ENCODE assay signal across 29 cellular contexts in the genomic region with DNA sequence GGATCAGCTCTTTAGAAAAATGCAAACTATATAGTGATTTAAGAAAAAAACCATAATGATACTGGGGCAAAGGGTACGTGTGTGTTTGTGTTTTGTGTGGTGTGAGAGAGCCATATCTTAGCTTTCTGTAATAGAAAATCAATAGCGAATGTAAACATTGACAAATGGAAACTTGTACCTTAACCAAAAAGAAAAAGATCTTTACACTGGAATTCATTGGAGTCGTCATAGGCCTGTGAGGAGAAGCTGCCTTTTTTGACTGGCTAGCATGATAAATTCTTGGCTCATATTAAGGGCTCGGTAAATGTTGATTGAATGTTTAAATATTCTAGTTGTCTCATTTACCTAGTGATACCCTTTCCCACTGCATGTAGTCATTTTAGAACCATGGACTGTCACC.
"Had no signal": no experiment of that assay in that cellular context is flagged by ENCODE, and none has a peak within 500 bp of the region (broad histone marks: within the 10 kb centered on the region; RNA-seq: fewer than 3 reads in every experiment).

No MANE protein-coding gene starts in this region.

- H3K27me3 Mint-ChIP-seq: stimulated activated memory B cell treated with anti-CD40 and anti-IgM and Interleukin-4, amounts not matched to agents 10 μg/mL and 1 μg/mL and 100 μg/mL, for 72 hours; stimulated activated naive B cell treated with anti-CD40 and anti-IgM and Interleukin-4, amounts not matched to agents 10 μg/mL and 1 μg/mL and 100 μg/mL, for 72 hours; stimulated activated naive CD8-positive, alpha-beta T cell treated with anti-CD3 and anti-CD28 coated beads, Interleukin-15, amount 100 ng/mL, for 72 hours; stimulated activated naive CD8-positive, alpha-beta T cell treated with anti-CD3 and anti-CD28 coated beads, Interleukin-15, Interleukin-2, amounts not matched to agents 100 ng/mL and 50 ng/mL, for 24 hours; type B pancreatic cell had no signal

- H3K4me1 Mint-ChIP-seq: stimulated activated effector memory CD8-positive, alpha-beta T cell treated with anti-CD3 and anti-CD28 coated beads, Interleukin-12 subunit alpha, Interleukin-12 subunit beta, amount 100 ng/mL, for 72 hours; stimulated activated memory B cell treated with anti-CD40 and anti-IgM and Interleukin-4, amounts not matched to agents 10 μg/mL and 1 μg/mL and 100 μg/mL, for 72 hours; stimulated activated naive B cell treated with anti-CD40 and anti-IgM and Interleukin-4, amounts not matched to agents 10 μg/mL and 1 μg/mL and 100 μg/mL, for 72 hours; stimulated activated naive CD8-positive, alpha-beta T cell treated with anti-CD3 and anti-CD28 coated beads, Interleukin-15, amount 100 ng/mL, for 72 hours had no signal

- H3K36me3 Mint-ChIP-seq: stimulated activated effector memory CD8-positive, alpha-beta T cell treated with anti-CD3 and anti-CD28 coated beads, Interleukin-12 subunit alpha, Interleukin-12 subunit beta, amount 100 ng/mL, for 72 hours; stimulated activated memory B cell treated with anti-CD40 and anti-IgM and Interleukin-4, amounts not matched to agents 10 μg/mL and 1 μg/mL and 100 μg/mL, for 72 hours; type B pancreatic cell had no signal

- H3K4me1 ChIP-seq: stomach, suprapubic skin, testis, thyroid gland, tibial artery, tibial nerve, transverse colon, upper lobe of left lung, upper lobe of right lung, uterus, vagina had no signal

- H3K36me3 ChIP-seq: stomach, suprapubic skin, thoracic aorta, thyroid gland, tibial artery, tibial nerve, transverse colon, upper lobe of left lung, upper lobe of right lung, uterus, vagina had no signal

- H3K27ac ChIP-seq: stomach, suprapubic skin, testis, thoracic aorta, thyroid gland, tibial artery, tibial nerve, transverse colon, upper lobe of left lung, upper lobe of right lung, uterus, vagina had no signal

- H3K27me3 ChIP-seq: stomach, suprapubic skin, testis, thyroid gland, tibial artery, tibial nerve, transverse colon, upper lobe of left lung, upper lobe of right lung, uterus, vagina had no signal

- H3K9me3 ChIP-seq: suprapubic skin, testis, thoracic aorta, thyroid gland, tibial artery, transverse colon, upper lobe of right lung, uterus had no signal

- H3K27ac Mint-ChIP-seq: stimulated activated effector memory CD8-positive, alpha-beta T cell treated with anti-CD3 and anti-CD28 coated beads, Interleukin-12 subunit alpha, Interleukin-12 subunit beta, amount 100 ng/mL, for 72 hours; stimulated activated memory B cell treated with anti-CD40 and anti-IgM and Interleukin-4, amounts not matched to agents 10 μg/mL and 1 μg/mL and 100 μg/mL, for 72 hours; stimulated activated naive B cell treated with anti-CD40 and anti-IgM and Interleukin-4, amounts not matched to agents 10 μg/mL and 1 μg/mL and 100 μg/mL, for 72 hours; stimulated activated naive CD8-positive, alpha-beta T cell treated with anti-CD3 and anti-CD28 coated beads, Interleukin-15, amount 100 ng/mL, for 72 hours; stimulated activated naive CD8-positive, alpha-beta T cell treated with anti-CD3 and anti-CD28 coated beads, Interleukin-15, Interleukin-2, amounts not matched to agents 100 ng/mL and 50 ng/mL, for 24 hours; type B pancreatic cell had no signal

- H3K9me3 Mint-ChIP-seq: stimulated activated memory B cell treated with anti-CD40 and anti-IgM and Interleukin-4, amounts not matched to agents 10 μg/mL and 1 μg/mL and 100 μg/mL, for 72 hours; type B pancreatic cell had no signal

- DNase-seq: stimulated activated CD4-positive, alpha-beta T cell treated with anti-CD3 and anti-CD28 coated beads, Interleukin-2, amount 100 ng/mL, for 48 hours; stimulated activated CD4-positive, alpha-beta T cell treated with anti-CD3 and anti-CD28 coated beads, Interleukin-4, amount 100 ng/mL, for 1 hour; stimulated activated CD4-positive, alpha-beta T cell treated with anti-CD3 and anti-CD28 coated beads, Interleukin-4, amount 100 ng/mL, for 24 hours; stimulated activated CD4-positive, alpha-beta T cell treated with anti-CD3 and anti-CD28 coated beads, Interleukin-4, amount 100 ng/mL, for 4 hours; stimulated activated CD8-positive, alpha-beta memory T cell treated with anti-CD3 and anti-CD28 coated beads, Interleukin-4, amount 100 ng/mL, for 48 hours; stimulated activated naive B cell treated with anti-CD40 and anti-IgM and Interleukin-4, amounts not matched to agents 10 μg/mL and 1 μg/mL and 100 μg/mL, for 72 hours; stimulated activated naive CD4-positive, alpha-beta T cell; stimulated activated naive CD4-positive, alpha-beta T cell treated with Interleukin-2 at 50 U/mL for 16 hours; stimulated activated naive CD8-positive, alpha-beta T cell treated with anti-CD3 and anti-CD28 coated beads, Interleukin-15, amount 100 ng/mL, for 72 hours; stimulated activated naive CD8-positive, alpha-beta T cell treated with anti-CD3 and anti-CD28 coated beads, Interleukin-15, Interleukin-2, amounts not matched to agents 100 U/mL and 50 U/mL, for 24 hours; stomach; substantia nigra; testis; thyroid gland; tibial artery; transverse colon; trophoblast cell; upper lobe of left lung; upper lobe of right lung; uterus had no signal

- ATAC-seq: stimulated activated effector memory CD8-positive, alpha-beta T cell treated with anti-CD3 and anti-CD28 coated beads, Interleukin-12 subunit alpha, Interleukin-12 subunit beta, amount 100 ng/mL, for 72 hours; stimulated activated memory B cell treated with anti-CD40 and anti-IgM and Interleukin-4, amounts not matched to agents 10 μg/mL and 1 μg/mL and 100 μg/mL, for 72 hours; stimulated activated naive B cell treated with anti-CD40 and anti-IgM and Interleukin-4, amounts not matched to agents 10 μg/mL and 1 μg/mL and 100 μg/mL, for 72 hours; stimulated activated naive CD8-positive, alpha-beta T cell treated with anti-CD3 and anti-CD28 coated beads, Interleukin-15, amount 100 ng/mL, for 72 hours; stimulated activated naive CD8-positive, alpha-beta T cell treated with anti-CD3 and anti-CD28 coated beads, Interleukin-15, Interleukin-2, amounts not matched to agents 100 U/mL and 50 U/mL, for 24 hours; upper lobe of right lung had no signal

- FAIRE-seq: urothelium cell line had no signal

- H3K4me3 ChIP-seq: stomach, suprapubic skin, testis, thoracic aorta, thyroid gland, tibial artery, tibial nerve, transverse colon, upper lobe of left lung, upper lobe of right lung, uterus, vagina had no signal

- H3K4me3 Mint-ChIP-seq: stimulated activated effector memory CD8-positive, alpha-beta T cell treated with anti-CD3 and anti-CD28 coated beads, Interleukin-12 subunit alpha, Interleukin-12 subunit beta, amount 100 ng/mL, for 72 hours; stimulated activated memory B cell treated with anti-CD40 and anti-IgM and Interleukin-4, amounts not matched to agents 10 μg/mL and 1 μg/mL and 100 μg/mL, for 72 hours; stimulated activated naive B cell treated with anti-CD40 and anti-IgM and Interleukin-4, amounts not matched to agents 10 μg/mL and 1 μg/mL and 100 μg/mL, for 72 hours; stimulated activated naive CD8-positive, alpha-beta T cell treated with anti-CD3 and anti-CD28 coated beads, Interleukin-15, amount 100 ng/mL, for 72 hours; stimulated activated naive CD8-positive, alpha-beta T cell treated with anti-CD3 and anti-CD28 coated beads, Interleukin-15, Interleukin-2, amounts not matched to agents 100 ng/mL and 50 ng/mL, for 24 hours; type B pancreatic cell had no signal
